8 cellular contexts compared by ENCODE assay signal in genomic region chr15:66700802-66701421, GRCh38. TPM values are rescaled to one million over a fixed set of nuclear protein-coding genes. Genes with fewer than 3 reads are reported as not detected.
DNase-seq lines count a peak whose midpoint lies in the region; ATAC-seq and TF ChIP-seq lines count a peak whose summit lies in the region.

No MANE protein-coding gene starts in this region.

- no peak for TF ChIP-seq POLR2A in stomach (IDR thresholded peaks at IDR 0.05)

- intact Hi-C loops in stomach (cut with DNase I; ENCODE audit: low total_unique reads), result no loop called here

- H3K9me3 ChIP-seq in neural progenitor cell (ENCODE audit: low read depth), result no peaks in the 10 kb centered on the region
- no peaks in the 10 kb centered on the region for H3K9me3 ChIP-seq in stomach

- no peaks in the 10 kb centered on the region for H3K36me3 Mint-ChIP-seq in neural progenitor cell

- peaks cover 36% of the 10 kb centered on the region for H3K27me3 ChIP-seq in neural progenitor cell
- peaks cover 0 to 20% (median 0%) of the 10 kb centered on the region in 3 donors for H3K27me3 ChIP-seq in stomach

- TF ChIP-seq EP300 in stomach (IDR thresholded peaks at IDR 0.05), result no peak

- TF ChIP-seq CTCF in LNCaP clone FGC (IDR thresholded peaks at IDR 0.05; ENCODE audit: control insufficient read depth, extremely low read depth, insufficient read depth) (no peak), foreskin fibroblast (IDR thresholded peaks at IDR 0.05; ENCODE audit: low read depth, low read length) (no peak), neural progenitor cell (IDR thresholded peaks at IDR 0.05) (no peak), stomach (IDR thresholded peaks at IDR 0.05) (no peak)

- peaks cover 31% of the 10 kb centered on the region for H3F3A ChIP-seq in neural progenitor cell (ENCODE audit: low read depth)

- H3K4me1 ChIP-seq in neural progenitor cell (peaks cover 18% of the 10 kb centered on the region), stomach (peaks cover 22 to 51% (median 45%) of the 10 kb centered on the region in 4 donors)

- H3K9me3 Mint-ChIP-seq in neural progenitor cell, result no peaks in the 10 kb centered on the region

- peak overlapping the region; percentile 96 for H2AFZ ChIP-seq in neural progenitor cell (replicated peaks)

- peak overlapping the region; percentile 20 for H3K27ac ChIP-seq in neural progenitor cell
- peak overlapping the region; percentile 86 to 90 (median 90) for H3K27ac ChIP-seq in stomach

- DNase-seq in DMS 273 treated with DMSO at 0.1 percent for 48 hours (lab: John Stamatoyannopoulos, UW), result peak; percentile 76
- peak; percentile 79 for DNase-seq in LNCaP clone FGC (ENCODE audit: low read depth)
- peak; percentile 58 to 87 for DNase-seq in SHP77 (lab: John Stamatoyannopoulos, UW)
- peak; percentile 94 for DNase-seq in activated effector memory CD4-positive, alpha-beta T cell treated with anti-CD3 and anti-CD28 coated beads, Interleukin-2, amount 50 U/mL, for 16 hours
- DNase-seq in foreskin fibroblast, result peak; percentile 95 to 99
- DNase-seq in neural progenitor cell (ENCODE audit: low spot score), result peak; percentile 96
- DNase-seq in stomach, result peak; percentile 97

- peak overlapping the region; percentile 98 for H3K4me2 ChIP-seq in neural progenitor cell

- peaks cover 21% of the 10 kb centered on the region for H4K20me1 ChIP-seq in neural progenitor cell (ENCODE audit: low read depth)

- H3K79me2 ChIP-seq in neural progenitor cell (ENCODE audit: low read depth), result peaks cover 34% of the 10 kb centered on the region

- WGBS in stomach, 5 donors, result 0 to 1% (median 1%) methylated on average over 35 to 62 of the region's 68 CpGs

- H3K4me3 Mint-ChIP-seq in neural progenitor cell, result peak overlapping the region; percentile 92

- peak; percentile 68 for ATAC-seq in GM21737 (IDR thresholded peaks at IDR 0.05; ENCODE audit: unreplicated experiment)

- H3K9ac ChIP-seq in neural progenitor cell, result no peak overlapping the region

- H3K36me3 ChIP-seq in neural progenitor cell, result no peaks in the 10 kb centered on the region
- no peaks in the 10 kb centered on the region for H3K36me3 ChIP-seq in stomach

- peaks cover 37% of the 10 kb centered on the region for H3K4me1 Mint-ChIP-seq in neural progenitor cell

- H3K27me3 Mint-ChIP-seq in neural progenitor cell (ENCODE audit: insufficient read depth, low read depth), result peaks cover 11% of the 10 kb centered on the region

- H3K4me3 ChIP-seq in LNCaP clone FGC (ENCODE audit: low read depth, low read length) (peak overlapping the region; percentile 76), foreskin fibroblast (ENCODE audit: low read depth in 1 of 2, low read length in 2 of 2) (peak overlapping the region; percentile 67 to 84), neural progenitor cell (peak overlapping the region; percentile 68), stomach (peak overlapping the region; percentile 72 to 97 (median 82))

- H3K27ac Mint-ChIP-seq in neural progenitor cell, result no peak overlapping the region

RNA-seq across cellular contexts. Expression of gene SMAD6, which starts 1.1 kb away (rescaled TPM):
- 3.4 and 9.4 TPM in 2 replicates for total RNA-seq in neural progenitor cell (ENCODE audit: low replicate concordance)
- 100 to 1,000 TPM in 2 of 5 donors, 10 to 100 TPM in 3; 20.4 to 112 (median 76.4) TPM for total RNA-seq in stomach
- polyA plus RNA-seq in stomach, result 1 to 10 TPM; 4.0 to 5.7 (median 4.6) TPM

Comparison
In these comparisons a context has a peak if more than half of its experiments do, and no peak if none do; other contexts are left out.
1. Peak in every context shown above with its lines: DNase-seq, ATAC-seq, H3K4me3 ChIP-seq and H3K27ac ChIP-seq.